18 cellular contexts compared by ENCODE assay signal in the genomic region with DNA sequence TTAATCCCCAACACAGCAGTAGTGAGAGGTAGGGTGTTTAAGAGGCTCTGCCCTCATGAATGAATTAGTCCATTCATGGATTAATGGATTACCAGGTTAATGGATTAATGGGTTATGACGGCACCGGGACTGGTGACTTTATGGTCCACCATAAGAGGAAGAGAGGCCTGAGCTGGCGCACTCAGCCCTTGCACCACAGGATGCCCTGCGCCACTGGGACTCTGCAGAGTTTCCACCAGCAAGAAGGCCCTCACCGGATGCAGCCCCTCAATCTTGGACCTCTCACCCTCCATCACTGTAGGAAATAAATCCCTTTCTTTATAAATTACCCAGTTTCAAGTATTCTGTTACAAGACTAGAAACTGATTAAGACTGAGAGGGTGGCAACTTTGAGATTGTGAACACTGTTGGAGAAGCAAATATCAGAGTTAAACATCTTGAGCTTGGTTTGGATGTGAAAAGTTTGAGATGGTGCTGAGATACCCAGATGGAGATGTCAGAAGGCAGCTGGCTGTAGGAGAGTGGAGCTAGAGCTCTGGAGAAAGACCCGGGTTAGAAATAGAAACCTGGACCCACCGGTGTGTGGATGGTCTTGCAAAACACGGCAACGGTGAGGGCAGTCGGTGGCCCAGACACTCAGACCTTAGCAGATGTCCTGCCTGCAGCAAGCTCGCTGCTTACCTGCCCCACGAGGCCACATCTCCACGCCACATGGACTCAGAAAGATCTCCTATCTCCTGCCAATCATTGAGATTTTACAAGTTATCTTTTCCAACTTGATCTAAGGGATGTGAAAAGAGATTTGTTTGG.
"Had no signal": no experiment of that assay in that cellular context is flagged by ENCODE, and none has a peak within 500 bp of the region (broad histone marks: within the 10 kb centered on the region; RNA-seq: fewer than 3 reads in every experiment).

No MANE protein-coding gene starts in this region.

- H3K4me3 ChIP-seq: left ventricle myocardium inferior, thyroid gland had no signal

- H3K9me3 ChIP-seq: left ventricle myocardium inferior, thyroid gland had no signal

- H3K36me3 ChIP-seq: left ventricle myocardium inferior, thyroid gland had no signal

- H3K27me3 ChIP-seq: thyroid gland had no signal

- H3K4me1 Mint-ChIP-seq: activated B cell treated with CpG ODN at 0.5 μM for 24 hours, naive B cell had no signal

- DNase-seq: activated B cell treated with CpG ODN at 0.5 μM for 24 hours; activated CD4-positive, alpha-beta memory T cell treated with anti-CD3 and anti-CD28 coated beads for 36 hours; activated CD4-positive, alpha-beta T cell treated with anti-CD3 and anti-CD28 coated beads for 4 hours; activated T-cell treated with anti-CD3 and anti-CD28 coated beads for 4 hours; dermis blood vessel endothelial cell; hypothalamus; kidney; mammary epithelial cell; naive B cell; occipital lobe; stimulated activated CD4-positive, alpha-beta T cell treated with anti-CD3 and anti-CD28 coated beads, Interleukin-2, amount 100 ng/mL, for 24 hours; stimulated activated naive CD4-positive, alpha-beta T cell treated with Interleukin-2 at 50 U/mL for 16 hours; T-helper 1 cell; T-helper 9 cell; thyroid gland had no signal

- H3K4me3 Mint-ChIP-seq: activated B cell treated with CpG ODN at 0.5 μM for 24 hours; activated CD4-positive, alpha-beta memory T cell treated with anti-CD3 and anti-CD28 coated beads for 36 hours; activated naive CD8-positive, alpha-beta T cell; activated T-helper 1 cell treated with anti-CD3 and anti-CD28 coated beads, Interleukin-12 subunit alpha, Interleukin-12 subunit beta, Interleukin-2, Interleukin-4 antibody, amounts not matched to agents 30 ng/mL and 10 ng/mL and 1 ng/mL, durations not matched to agents 14 hours and 24 hours and 36 hours; naive B cell had no signal

- H3K27me3 Mint-ChIP-seq: activated B cell treated with CpG ODN at 0.5 μM for 24 hours; activated naive CD8-positive, alpha-beta T cell had no signal

- H3K9me3 Mint-ChIP-seq: activated B cell treated with CpG ODN at 0.5 μM for 24 hours; activated CD4-positive, alpha-beta memory T cell treated with anti-CD3 and anti-CD28 coated beads for 36 hours had no signal

- H3K4me1 ChIP-seq: left ventricle myocardium inferior, thyroid gland had no signal

- H3K27ac ChIP-seq: left ventricle myocardium inferior, thyroid gland had no signal

- H3K27ac Mint-ChIP-seq: activated B cell treated with CpG ODN at 0.5 μM for 24 hours; activated CD4-positive, alpha-beta memory T cell treated with anti-CD3 and anti-CD28 coated beads for 36 hours; activated naive CD8-positive, alpha-beta T cell; activated T-helper 1 cell treated with anti-CD3 and anti-CD28 coated beads, Interleukin-12 subunit alpha, Interleukin-12 subunit beta, Interleukin-2, Interleukin-4 antibody, amounts not matched to agents 30 ng/mL and 10 ng/mL and 1 ng/mL, durations not matched to agents 14 hours and 24 hours and 36 hours; naive B cell had no signal

- H3K36me3 Mint-ChIP-seq: activated CD4-positive, alpha-beta memory T cell treated with anti-CD3 and anti-CD28 coated beads for 36 hours; activated naive CD8-positive, alpha-beta T cell; naive B cell had no signal
